Comparison of ENCODE assay signal across 31 cellular contexts in genomic region chr5:6471252-6471651, GRCh38. TPM values are rescaled to one million over a fixed set of nuclear protein-coding genes. Genes with fewer than 3 reads are reported as not detected.
"Had no signal": no experiment of that assay in that cellular context is flagged by ENCODE, and none has a peak within 500 bp of the region (broad histone marks: within the 10 kb centered on the region; RNA-seq: fewer than 3 reads in every experiment).

No MANE protein-coding gene starts in this region.

- H3K27ac ChIP-seq: neutrophil, ovary, parathyroid adenoma, psoas muscle, right lobe of liver, skin epidermis, spleen, thoracic aorta, thyroid gland, tibial nerve, upper lobe of left lung, vagina had no signal

- H3K9me3 ChIP-seq: neutrophil, ovary, right lobe of liver, thoracic aorta, thyroid gland, vagina had no signal

- H3K4me1 Mint-ChIP-seq: stimulated activated memory B cell treated with anti-CD40 and anti-IgM and Interleukin-4, amounts not matched to agents 10 μg/mL and 1 μg/mL and 100 μg/mL, for 72 hours; stimulated activated naive CD8-positive, alpha-beta T cell treated with anti-CD3 and anti-CD28 coated beads, Interleukin-15, amount 100 ng/mL, for 72 hours had no signal

- H3K27ac Mint-ChIP-seq: naive thymus-derived CD8-positive, alpha-beta T cell; natural killer cell treated with Interleukin-12 subunit alpha and Interleukin-12 subunit beta and Interleukin-15 and Interleukin-18, amount 100 ng/mL, for 72 hours; nephron progenitor cell; progenitor cell of endocrine pancreas; stimulated activated memory B cell treated with anti-CD40 and anti-IgM and Interleukin-4, amounts not matched to agents 10 μg/mL and 1 μg/mL and 100 μg/mL, for 72 hours had no signal

- H3K9me3 Mint-ChIP-seq: natural killer cell treated with Interleukin-12 subunit alpha and Interleukin-12 subunit beta and Interleukin-15 and Interleukin-18, amount 100 ng/mL, for 72 hours; nephron progenitor cell; neural crest cell; stimulated activated naive CD8-positive, alpha-beta T cell treated with anti-CD3 and anti-CD28 coated beads, Interleukin-15, amount 100 ng/mL, for 72 hours had no signal

- H3K4me3 ChIP-seq: ovary, psoas muscle, right lobe of liver, skin epidermis, smooth muscle cell, spleen, thoracic aorta, thyroid gland, tibial nerve, upper lobe of left lung, vagina had no signal

- H3K36me3 Mint-ChIP-seq: natural killer cell treated with Interleukin-12 subunit alpha and Interleukin-12 subunit beta and Interleukin-15 and Interleukin-18, amount 100 ng/mL, for 72 hours; stimulated activated memory B cell treated with anti-CD40 and anti-IgM and Interleukin-4, amounts not matched to agents 10 μg/mL and 1 μg/mL and 100 μg/mL, for 72 hours had no signal

- DNase-seq: naive thymus-derived CD8-positive, alpha-beta T cell; nephron progenitor cell; nucleus accumbens; ovary; psoas muscle; right cardiac atrium; spleen; stimulated activated CD4-positive, alpha-beta T cell treated with anti-CD3 and anti-CD28 coated beads, Interleukin-12 subunit alpha, Interleukin-12 subunit beta, amount 100 ng/mL, for 4 hours; stimulated activated CD4-positive, alpha-beta T cell treated with anti-CD3 and anti-CD28 coated beads, Interleukin-1b, Interleukin-23, amount 100 ng/mL, for 48 hours; stimulated activated CD4-positive, alpha-beta T cell treated with anti-CD3 and anti-CD28 coated beads, Interleukin-4, amount 100 ng/mL, for 1 hour; stimulated activated CD4-positive, alpha-beta T cell treated with anti-CD3 and anti-CD28 coated beads, Interleukin-4, amount 100 ng/mL, for 4 hours; stimulated activated CD8-positive, alpha-beta memory T cell treated with anti-CD3 and anti-CD28 coated beads, Interleukin-4, amount 100 ng/mL, for 48 hours; stimulated activated naive CD4-positive, alpha-beta T cell; stimulated activated naive CD8-positive, alpha-beta T cell treated with anti-CD3 and anti-CD28 coated beads, Interleukin-15, amount 100 ng/mL, for 72 hours; stimulated activated naive CD8-positive, alpha-beta T cell treated with anti-CD3 and anti-CD28 coated beads, Interleukin-15, Interleukin-2, amounts not matched to agents 100 U/mL and 50 U/mL, for 24 hours; thyroid gland; trophoblast cell; upper lobe of left lung had no signal

- H3K4me1 ChIP-seq: parathyroid adenoma, spleen, thyroid gland, tibial nerve, upper lobe of left lung, vagina had no signal

- H3K27me3 ChIP-seq: ovary, right lobe of liver, thyroid gland, tibial nerve, upper lobe of left lung, vagina had no signal

- H3K4me3 Mint-ChIP-seq: naive thymus-derived CD8-positive, alpha-beta T cell; natural killer cell treated with Interleukin-12 subunit alpha and Interleukin-12 subunit beta and Interleukin-15 and Interleukin-18, amount 100 ng/mL, for 72 hours; nephron progenitor cell; neural crest cell; stimulated activated memory B cell treated with anti-CD40 and anti-IgM and Interleukin-4, amounts not matched to agents 10 μg/mL and 1 μg/mL and 100 μg/mL, for 72 hours; stimulated activated naive CD8-positive, alpha-beta T cell treated with anti-CD3 and anti-CD28 coated beads, Interleukin-15, amount 100 ng/mL, for 72 hours had no signal

- H3K36me3 ChIP-seq: neutrophil, ovary, right lobe of liver, spleen, thoracic aorta, thyroid gland, tibial nerve, upper lobe of left lung, vagina had no signal

- ATAC-seq: naive thymus-derived CD8-positive, alpha-beta T cell; psoas muscle; right cardiac atrium; stimulated activated memory B cell treated with anti-CD40 and anti-IgM and Interleukin-4, amounts not matched to agents 10 μg/mL and 1 μg/mL and 100 μg/mL, for 72 hours; stimulated activated naive CD8-positive, alpha-beta T cell treated with anti-CD3 and anti-CD28 coated beads, Interleukin-15, amount 100 ng/mL, for 72 hours; stimulated activated naive CD8-positive, alpha-beta T cell treated with anti-CD3 and anti-CD28 coated beads, Interleukin-15, Interleukin-2, amounts not matched to agents 100 U/mL and 50 U/mL, for 24 hours had no signal

RNA-seq across cellular contexts. Expression of gene UBE2QL1, which starts 22.6 kb away (rescaled TPM):
- total RNA-seq: naive thymus-derived CD8-positive, alpha-beta T cell; natural killer cell treated with Interleukin-12 subunit alpha and Interleukin-12 subunit beta and Interleukin-15 and Interleukin-18, amount 100 ng/mL, for 72 hours; renal cortical epithelial cell had no signal
- polyA plus RNA-seq: naive thymus-derived CD8-positive, alpha-beta T cell had no signal
